Comparison of ENCODE assay signal across 1 cellular context in genomic region chr22:41928416-41929157, GRCh38.
TF ChIP-seq lines count a peak whose summit lies in the region.

No MANE protein-coding gene starts in this region.

TF ChIP-seq in GM12878, 131 proteins besides CTCF, POLR2A, EP300 and RAD21 (continued from another document):
- no peak for TF ChIP-seq RELB (IDR thresholded peaks at IDR 0.05; ENCODE audit: low read depth)
- TF ChIP-seq GABPA (IDR thresholded peaks at IDR 0.05; ENCODE audit: low read depth): no peak
- TF ChIP-seq NR2F1 (conservative IDR thresholded peaks at IDR 0.05): no peak
- TF ChIP-seq ZNF207 (IDR thresholded peaks at IDR 0.05; ENCODE audit: borderline replicate concordance): no peak
- TF ChIP-seq MYC (IDR thresholded peaks at IDR 0.05; ENCODE audit: insufficient read depth, insufficient read length, insufficient replicate concordance, low read length, severe bottlenecking): no peak
- TF ChIP-seq BCL11A (IDR thresholded peaks at IDR 0.05; ENCODE audit: low read depth, low read length): no peak
- TF ChIP-seq E4F1 (IDR thresholded peaks at IDR 0.05; ENCODE audit: borderline replicate concordance, partially characterized antibody): no peak
